11 cellular contexts compared by ENCODE assay signal in genomic region chr22:39098026-39098425, GRCh38. TPM values are rescaled to one million over a fixed set of nuclear protein-coding genes. Genes with fewer than 3 reads are reported as not detected.
A peak's percentile ranks its signal among the peaks of the same experiment; 100 is the strongest.
DNase-seq lines count a peak whose midpoint lies in the region; ATAC-seq and TF ChIP-seq lines count a peak whose summit lies in the region.
"Had no signal": no experiment of that assay in that cellular context is flagged by ENCODE, and none has a peak within 500 bp of the region (broad histone marks: within the 10 kb centered on the region; RNA-seq: fewer than 3 reads in every experiment).

No MANE protein-coding gene starts in this region.

- no peaks in the 10 kb centered on the region for H4K20me1 ChIP-seq in GM23338 (replicated peaks; ENCODE audit: insufficient read depth)
- no peaks in the 10 kb centered on the region for H4K20me1 ChIP-seq in hepatocyte (ENCODE audit: insufficient read depth, poor library complexity, severe bottlenecking)

- H3K4me1 Mint-ChIP-seq in GM23338: peaks cover 34% of the 10 kb centered on the region
- H3K4me1 Mint-ChIP-seq in activated T-helper 2 cell treated with anti-CD3 and anti-CD28 coated beads, Interferon-gamma antibody, Interleukin-2, Interleukin-4, amounts not matched to agents 10 μg/mL and 5 μg/mL and 100 μg/mL, durations not matched to agents 14 hours and 24 hours and 36 hours (ENCODE audit: low read depth): peaks cover 59% of the 10 kb centered on the region
- H3K4me1 Mint-ChIP-seq in natural killer cell: peaks cover 49 to 60% of the 10 kb centered on the region in 2 donors

- peak overlapping the region; percentile 24; the same call in 1 of the 2 replicates for H2AFZ ChIP-seq in GM23338
- no peak overlapping the region for H2AFZ ChIP-seq in hepatocyte

- intact Hi-C loops in activated T-helper 2 cell treated with anti-CD3 and anti-CD28 coated beads, Interferon-gamma antibody, Interleukin-2, Interleukin-4, amounts not matched to agents 10 μg/mL and 5 μg/mL and 100 μg/mL, durations not matched to agents 14 hours and 24 hours and 36 hours (cut with micrococcal nuclease): loop anchor here (5.0 to 10.0 kb wide), 2 partner anchors 156 to 343 kb away; partner anchors contain the start of gene SUN2
- intact Hi-C loops in natural killer cell (cut with micrococcal nuclease): no loop called here

- H3K79me2 ChIP-seq in GM23338 (replicated peaks; ENCODE audit: insufficient read depth) (no peaks in the 10 kb centered on the region), hepatocyte (no peaks in the 10 kb centered on the region)

- H3K36me3 Mint-ChIP-seq in GM23338 (ENCODE audit: low read depth) (no peaks in the 10 kb centered on the region), natural killer cell (no peaks in the 10 kb centered on the region)
- no peaks in the 10 kb centered on the region for H3K36me3 Mint-ChIP-seq in activated T-helper 2 cell treated with anti-CD3 and anti-CD28 coated beads, Interferon-gamma antibody, Interleukin-2, Interleukin-4, amounts not matched to agents 10 μg/mL and 5 μg/mL and 100 μg/mL, durations not matched to agents 14 hours and 24 hours and 36 hours (ENCODE audit: low read depth)

- ATAC-seq in GM23338: peak; percentile 93
- peak in 1 of 3 donors; percentile 7 for ATAC-seq in natural killer cell
- ATAC-seq in GM19455 (IDR thresholded peaks at IDR 0.05; ENCODE audit: unreplicated experiment): no peak

- 57% methylated on average over 6 of the region's 6 CpGs for WGBS in hepatocyte (ENCODE audit: low lambda C conversion rate, missing lambda C conversion rate)

- 0 out of 2 replicates have a peak overlapping the region, but pooled peaks have one; percentile 1 for H3K27ac ChIP-seq in GM23338 (ENCODE audit: low read depth)
- H3K27ac ChIP-seq in hepatocyte: no peak overlapping the region

- no peaks in the 10 kb centered on the region for H3K9me2 ChIP-seq in GM23338 (ENCODE audit: insufficient read depth)
- H3K9me2 ChIP-seq in hepatocyte (replicated peaks; ENCODE audit: insufficient read depth): no peaks in the 10 kb centered on the region

- H3K36me3 ChIP-seq in GM23338 (ENCODE audit: insufficient read depth): no peaks in the 10 kb centered on the region
- no peaks in the 10 kb centered on the region for H3K36me3 ChIP-seq in hepatocyte (replicated peaks; ENCODE audit: insufficient read depth, low read depth)

- H3K4me2 ChIP-seq in GM23338: no peak overlapping the region
- H3K4me2 ChIP-seq in hepatocyte: no peak overlapping the region

- TF ChIP-seq CTCF in GM23338 (conservative IDR thresholded peaks at IDR 0.05; ENCODE audit: low read depth in 2 of 2) (no peak), natural killer cell (IDR thresholded peaks at IDR 0.05) (no peak), hepatocyte (IDR thresholded peaks at IDR 0.05; ENCODE audit: poor library complexity) (no peak)

- H3K27ac Mint-ChIP-seq in GM23338: no peak overlapping the region; the same call in 1 of the 2 replicates
- peak overlapping the region; percentile 92 for H3K27ac Mint-ChIP-seq in activated T-helper 2 cell treated with anti-CD3 and anti-CD28 coated beads, Interferon-gamma antibody, Interleukin-2, Interleukin-4, amounts not matched to agents 10 μg/mL and 5 μg/mL and 100 μg/mL, durations not matched to agents 14 hours and 24 hours and 36 hours
- H3K27ac Mint-ChIP-seq in natural killer cell: peak overlapping the region; percentile 98 to 99

- H3K27me3 ChIP-seq in GM23338 (ENCODE audit: insufficient read depth) (no peaks in the 10 kb centered on the region), hepatocyte (no peaks in the 10 kb centered on the region)

- H3K9me3 Mint-ChIP-seq in GM23338 (no peaks in the 10 kb centered on the region), natural killer cell (no peaks in the 10 kb centered on the region)
- no peaks in the 10 kb centered on the region for H3K9me3 Mint-ChIP-seq in activated T-helper 2 cell treated with anti-CD3 and anti-CD28 coated beads, Interferon-gamma antibody, Interleukin-2, Interleukin-4, amounts not matched to agents 10 μg/mL and 5 μg/mL and 100 μg/mL, durations not matched to agents 14 hours and 24 hours and 36 hours
- H3K9me3 Mint-ChIP-seq: neural crest cell had no signal

- H3K27me3 Mint-ChIP-seq in GM23338 (ENCODE audit: insufficient read depth, low read depth, poor library complexity) (peaks cover 17% of the 10 kb centered on the region), natural killer cell (ENCODE audit: low read depth in 2 of 2) (no peaks in the 10 kb centered on the region)
- H3K27me3 Mint-ChIP-seq in activated T-helper 2 cell treated with anti-CD3 and anti-CD28 coated beads, Interferon-gamma antibody, Interleukin-2, Interleukin-4, amounts not matched to agents 10 μg/mL and 5 μg/mL and 100 μg/mL, durations not matched to agents 14 hours and 24 hours and 36 hours (ENCODE audit: low read depth): no peaks in the 10 kb centered on the region

- H3K4me3 Mint-ChIP-seq in GM23338 (no peak overlapping the region), natural killer cell (peak overlapping the region; percentile 81)
- peak overlapping the region; percentile 75 for H3K4me3 Mint-ChIP-seq in activated T-helper 2 cell treated with anti-CD3 and anti-CD28 coated beads, Interferon-gamma antibody, Interleukin-2, Interleukin-4, amounts not matched to agents 10 μg/mL and 5 μg/mL and 100 μg/mL, durations not matched to agents 14 hours and 24 hours and 36 hours (ENCODE audit: low read depth)
- H3K4me3 Mint-ChIP-seq: neural crest cell had no signal

- no peak overlapping the region for H3K4me3 ChIP-seq in GM23338
- H3K4me3 ChIP-seq in hepatocyte: no peak overlapping the region

- peaks cover 22% of the 10 kb centered on the region; the same call in 1 of the 2 replicates for H3K4me1 ChIP-seq in GM23338 (ENCODE audit: insufficient read depth)
- H3K4me1 ChIP-seq in hepatocyte (ENCODE audit: insufficient read depth): no peaks in the 10 kb centered on the region

- DNase-seq in G401 (ENCODE audit: low spot score): peak; percentile 36
- DNase-seq in GM23338 (ENCODE audit: low spot score): peak; percentile 81
- DNase-seq in activated T-helper 2 cell treated with anti-CD3 and anti-CD28 coated beads, Interferon-gamma antibody, Interleukin-2, Interleukin-4, amounts not matched to agents 10 μg/mL and 5 μg/mL and 100 μg/mL, durations not matched to agents 14 hours and 24 hours and 36 hours (ENCODE audit: low spot score): no peak
- DNase-seq in natural killer cell: no peak
- no peak for DNase-seq in HCEC 1CT
- no peak for DNase-seq in retina
- no peak for DNase-seq in hepatocyte (ENCODE audit: low spot score)
- DNase-seq: stimulated activated CD4-positive, alpha-beta T cell treated with anti-CD3 and anti-CD28 coated beads, Interleukin-4, amount 100 ng/mL, for 4 hours had no signal

- in situ Hi-C loops in G401 (cut with HindIII; ENCODE audit: low sequenced_read_pairs): no loop called here

- H3K9me3 ChIP-seq in hepatocyte (ENCODE audit: low read depth): no peaks in the 10 kb centered on the region

- H3F3A ChIP-seq in GM23338 (replicated peaks; ENCODE audit: low read depth): 0 out of 2 replicates have a peak, but pooled peaks cover 3% of the 10 kb centered on the region

TF ChIP-seq in GM23338, 12 proteins besides CTCF, POLR2A, EP300 and RAD21 (continues in another document):
- TF ChIP-seq POLR2AphosphoS5 (IDR thresholded peaks at IDR 0.05; ENCODE audit: low read depth) (0 out of 2 replicates have a peak, but pooled peaks have one; percentile 22), EZH2phosphoT487 (IDR thresholded peaks at IDR 0.05; ENCODE audit: unreplicated experiment) (no peak)

RNA-seq across cellular contexts. Expression of gene APOBEC3H, which starts 1.0 kb away (rescaled TPM):
- total RNA-seq in G401 (2014; rRNA removed; shearing (Covaris generic)): 2.1 and 5.2 TPM in 2 replicates
- not detected in 2 replicates for total RNA-seq in GM23338 (2014; rRNA removed; shearing (Covaris generic))
- not detected in 2 replicates for polyA plus RNA-seq in GM23338 (2016; fragmentation: Nextera tagmentation; extraction: Ambion mirVana)
- 7.3 and 8.3 TPM in 2 replicates for total RNA-seq in activated T-helper 2 cell treated with anti-CD3 and anti-CD28 coated beads, Interferon-gamma antibody, Interleukin-2, Interleukin-4, amounts not matched to agents 10 μg/mL and 5 μg/mL and 100 μg/mL, durations not matched to agents 14 hours and 24 hours and 36 hours
- 10 to 100 TPM; 14.1 to 17.0 (median 14.6) TPM for total RNA-seq in natural killer cell
- total RNA-seq in hepatocyte: not detected in 2 replicates
- not detected in 2 replicates for polyA plus RNA-seq in hepatocyte
- total RNA-seq: cerebellum, neural crest cell had no signal

RNA-seq across cellular contexts. Expression of gene APOBEC3G, which starts 21.0 kb away (rescaled TPM):
- total RNA-seq in G401 (2014; rRNA removed; shearing (Covaris generic)): 2.9 and 5.6 TPM in 2 replicates
- total RNA-seq in GM23338 (2014; rRNA removed; shearing (Covaris generic)): 2.6 and 3.3 TPM in 2 replicates
- polyA plus RNA-seq in GM23338 (2016; fragmentation: Nextera tagmentation; extraction: Ambion mirVana) (1.8 and 2.1 TPM in 2 replicates), hepatocyte (1.2 and 1.3 TPM in 2 replicates)
- 61.4 and 63.7 TPM in 2 replicates for total RNA-seq in activated T-helper 2 cell treated with anti-CD3 and anti-CD28 coated beads, Interferon-gamma antibody, Interleukin-2, Interleukin-4, amounts not matched to agents 10 μg/mL and 5 μg/mL and 100 μg/mL, durations not matched to agents 14 hours and 24 hours and 36 hours
- total RNA-seq in natural killer cell (100 to 1,000 TPM; 168 to 308 (median 237) TPM), hepatocyte (4.6 and 4.8 TPM in 2 replicates)

RNA-seq across cellular contexts. Expression of gene CBX7, which starts 54.5 kb away (rescaled TPM):
- total RNA-seq in G401 (2014; rRNA removed; shearing (Covaris generic)): 7.9 and 9.6 TPM in 2 replicates
- total RNA-seq in GM23338 (2014; rRNA removed; shearing (Covaris generic)): 11.5 and 12.7 TPM in 2 replicates
- polyA plus RNA-seq in GM23338 (2016; fragmentation: Nextera tagmentation; extraction: Ambion mirVana) (2.6 and 2.8 TPM in 2 replicates), hepatocyte (4.2 and 9.5 TPM in 2 replicates)
- total RNA-seq in activated T-helper 2 cell treated with anti-CD3 and anti-CD28 coated beads, Interferon-gamma antibody, Interleukin-2, Interleukin-4, amounts not matched to agents 10 μg/mL and 5 μg/mL and 100 μg/mL, durations not matched to agents 14 hours and 24 hours and 36 hours: 11.6 and 11.8 TPM in 2 replicates
- total RNA-seq in natural killer cell (10 to 100 TPM; 49.6 to 52.9 (median 50.0) TPM), hepatocyte (3.2 and 9.6 TPM in 2 replicates)

RNA-seq across cellular contexts. Expression of gene APOBEC3F, which starts 57.4 kb away (rescaled TPM):
- 4.7 and 9.7 TPM in 2 replicates for total RNA-seq in G401 (2014; rRNA removed; shearing (Covaris generic))
- total RNA-seq in GM23338 (2014; rRNA removed; shearing (Covaris generic)): 3.4 and 4.7 TPM in 2 replicates
- polyA plus RNA-seq in GM23338 (2016; fragmentation: Nextera tagmentation; extraction: Ambion mirVana): 3.4 and 3.5 TPM in 2 replicates
- total RNA-seq in activated T-helper 2 cell treated with anti-CD3 and anti-CD28 coated beads, Interferon-gamma antibody, Interleukin-2, Interleukin-4, amounts not matched to agents 10 μg/mL and 5 μg/mL and 100 μg/mL, durations not matched to agents 14 hours and 24 hours and 36 hours: 23.8 and 24.1 TPM in 2 replicates
- total RNA-seq in natural killer cell: 10 to 100 TPM; 30.1 to 54.4 (median 41.0) TPM
- 1.2 and 4.7 TPM in 2 replicates for total RNA-seq in hepatocyte
- 8.8 and 10.0 TPM in 2 replicates for polyA plus RNA-seq in hepatocyte

Comparison
In these comparisons a context has a peak if more than half of its experiments do, and no peak if none do; other contexts are left out.
1. DNase-seq: peak in G401 (single experiment) and GM23338 (single experiment); none in activated T-helper 2 cell treated with anti-CD3 and anti-CD28 coated beads, Interferon-gamma antibody, Interleukin-2, Interleukin-4, amounts not matched to agents 10 μg/mL and 5 μg/mL and 100 μg/mL, durations not matched to agents 14 hours and 24 hours and 36 hours (single experiment), natural killer cell (single experiment), HCEC 1CT (single experiment), retina (single experiment) and hepatocyte (single experiment).